ENCODE assay signal across 13 cellular contexts in genomic region chr3:56781762-56782161, GRCh38. TPM values are rescaled to one million over a fixed set of nuclear protein-coding genes. Genes with fewer than 3 reads are reported as not detected.
A peak's percentile ranks its signal among the peaks of the same experiment; 100 is the strongest.
DNase-seq lines count a peak whose midpoint lies in the region; ATAC-seq, FAIRE-seq and TF ChIP-seq lines count a peak whose summit lies in the region.
"Had no signal": no experiment of that assay in that cellular context is flagged by ENCODE, and none has a peak within 500 bp of the region (broad histone marks: within the 10 kb centered on the region; RNA-seq: fewer than 3 reads in every experiment).

No MANE protein-coding gene starts in this region.

- peak overlapping the region; percentile 96 for H3K27ac Mint-ChIP-seq in activated T-cell treated with anti-CD3 and anti-CD28 coated beads, Interleukin-2, amount 50 U/mL, for 24 hours
- H3K27ac Mint-ChIP-seq in stimulated activated memory B cell treated with anti-CD40 and anti-IgM and Interleukin-4, amounts not matched to agents 10 μg/mL and 1 μg/mL and 100 μg/mL, for 72 hours: peak overlapping the region; percentile 66

- H3K9me3 ChIP-seq in kidney (ENCODE audit: control insufficient read depth in 1 of 2, low read length in 2 of 2): no peaks in the 10 kb centered on the region

- H3K27me3 Mint-ChIP-seq in activated T-cell treated with anti-CD3 and anti-CD28 coated beads, Interleukin-2, amount 50 U/mL, for 24 hours: no peaks in the 10 kb centered on the region
- H3K27me3 Mint-ChIP-seq in stimulated activated memory B cell treated with anti-CD40 and anti-IgM and Interleukin-4, amounts not matched to agents 10 μg/mL and 1 μg/mL and 100 μg/mL, for 72 hours: no peaks in the 10 kb centered on the region

- no peaks in the 10 kb centered on the region for H3K36me3 ChIP-seq in kidney (ENCODE audit: control insufficient read depth in 1 of 2, insufficient read depth in 2 of 2, low read length in 2 of 2)
- H3K36me3 ChIP-seq: cardiac muscle cell had no signal

- peaks cover 24 to 34% of the 10 kb centered on the region in 2 donors for H3K4me1 ChIP-seq in kidney (ENCODE audit: control insufficient read depth in 1 of 2, insufficient read depth in 1 of 2, low read depth in 1 of 2, low read length in 2 of 2)

- ATAC-seq in stimulated activated memory B cell treated with anti-CD40 and anti-IgM and Interleukin-4, amounts not matched to agents 10 μg/mL and 1 μg/mL and 100 μg/mL, for 72 hours: no peak
- no peak for ATAC-seq in HG02759 (IDR thresholded peaks at IDR 0.05; ENCODE audit: unreplicated experiment)

- TF ChIP-seq CTCF in VCaP (conservative IDR thresholded peaks at IDR 0.05) (no peak), kidney (IDR thresholded peaks at IDR 0.05; ENCODE audit: borderline replicate concordance, extremely low read depth, insufficient read depth) (no peak)

- no peak for DNase-seq in activated T-cell treated with anti-CD3 and anti-CD28 coated beads, Interleukin-2, amount 50 U/mL, for 24 hours
- DNase-seq in activated T-cell treated with anti-CD3 and anti-CD28 coated beads for 4 hours (no peak), kidney (no peak), C1 segment of cervical spinal cord (lab: John Stamatoyannopoulos, UW) (no peak), NCI-H2029 treated with DMSO at 0.1 percent for 48 hours (lab: John Stamatoyannopoulos, UW) (no peak)
- DNase-seq: hippocampal formation; NCI-H187; SHP77 treated with DMSO at 0.1 percent for 48 hours; stimulated activated CD4-positive, alpha-beta T cell treated with anti-CD3 and anti-CD28 coated beads, Interleukin-2, amount 100 ng/mL, for 24 hours had no signal

- H3K4me3 ChIP-seq in kidney (ENCODE audit: low read length in 2 of 2): no peak overlapping the region
- H3K4me3 ChIP-seq: cardiac muscle cell had no signal

- peaks cover 93% of the 10 kb centered on the region for H3K4me1 Mint-ChIP-seq in activated T-cell treated with anti-CD3 and anti-CD28 coated beads, Interleukin-2, amount 50 U/mL, for 24 hours (ENCODE audit: low read depth)
- peaks cover 54% of the 10 kb centered on the region for H3K4me1 Mint-ChIP-seq in stimulated activated memory B cell treated with anti-CD40 and anti-IgM and Interleukin-4, amounts not matched to agents 10 μg/mL and 1 μg/mL and 100 μg/mL, for 72 hours

- intact Hi-C loops in kidney (cut with DNase I): no loop called here

- H3K27ac ChIP-seq in VCaP: peak overlapping the region; percentile 69
- H3K27ac ChIP-seq in kidney (ENCODE audit: low read depth in 2 of 2, low read length in 2 of 2): peak overlapping the region; percentile 33 to 45
- H3K27ac ChIP-seq: cardiac muscle cell had no signal

- H3K36me3 Mint-ChIP-seq in activated T-cell treated with anti-CD3 and anti-CD28 coated beads, Interleukin-2, amount 50 U/mL, for 24 hours (ENCODE audit: low read depth): peaks cover 71% of the 10 kb centered on the region
- H3K36me3 Mint-ChIP-seq in stimulated activated memory B cell treated with anti-CD40 and anti-IgM and Interleukin-4, amounts not matched to agents 10 μg/mL and 1 μg/mL and 100 μg/mL, for 72 hours: peaks cover 5% of the 10 kb centered on the region

- H3K4me3 Mint-ChIP-seq in activated T-cell treated with anti-CD3 and anti-CD28 coated beads, Interleukin-2, amount 50 U/mL, for 24 hours: no peak overlapping the region
- H3K4me3 Mint-ChIP-seq in stimulated activated memory B cell treated with anti-CD40 and anti-IgM and Interleukin-4, amounts not matched to agents 10 μg/mL and 1 μg/mL and 100 μg/mL, for 72 hours: no peak overlapping the region

- no peak overlapping the region for H3K9ac ChIP-seq in kidney (ENCODE audit: low read length in 2 of 2)

- no peaks in the 10 kb centered on the region for H3K9me3 Mint-ChIP-seq in activated T-cell treated with anti-CD3 and anti-CD28 coated beads, Interleukin-2, amount 50 U/mL, for 24 hours
- no peaks in the 10 kb centered on the region for H3K9me3 Mint-ChIP-seq in stimulated activated memory B cell treated with anti-CD40 and anti-IgM and Interleukin-4, amounts not matched to agents 10 μg/mL and 1 μg/mL and 100 μg/mL, for 72 hours

- no peak for FAIRE-seq in kidney (lab: Jason Lieb, UNC)

RNA-seq across cellular contexts. Expression of gene ARHGEF3, which starts 20.0 kb away (rescaled TPM):
- 56.3 TPM for total RNA-seq in kidney
- polyA plus RNA-seq in kidney (ENCODE audit: insufficient read depth, low read depth, low replicate concordance): 25.8 TPM
